ENCODE assay signal across 19 cellular contexts in the genomic region with DNA sequence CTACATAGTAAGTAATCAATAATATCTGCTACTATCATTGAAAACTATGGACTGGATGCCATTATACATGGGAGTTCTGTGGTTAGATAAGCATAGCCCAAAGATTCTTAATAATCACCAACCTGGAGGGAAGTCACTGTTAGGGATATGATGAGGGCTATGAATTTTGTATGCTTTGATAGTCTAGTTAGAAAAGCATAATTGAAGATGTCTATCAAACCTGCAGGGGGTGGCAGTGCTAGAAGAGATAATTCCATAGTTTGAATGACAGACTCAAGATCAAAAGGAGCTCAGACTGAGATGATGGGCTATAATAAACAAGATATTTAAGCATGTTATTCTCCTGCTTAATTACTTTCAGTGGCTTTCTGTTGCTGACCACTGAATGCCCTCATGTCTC. TPM values are rescaled to one million over a fixed set of nuclear protein-coding genes. Genes with fewer than 3 reads are reported as not detected.
DNase-seq lines count a peak whose midpoint lies in the region; ATAC-seq, FAIRE-seq and TF ChIP-seq lines count a peak whose summit lies in the region.
"Had no signal": no experiment of that assay in that cellular context is flagged by ENCODE, and none has a peak within 500 bp of the region (broad histone marks: within the 10 kb centered on the region; RNA-seq: fewer than 3 reads in every experiment).

No MANE protein-coding gene starts in this region.

- H3K9me3 ChIP-seq in OCI-LY7 (ENCODE audit: low read length) (no peaks in the 10 kb centered on the region), GM12878 (replicated peaks; ENCODE audit: control insufficient read depth, insufficient read depth, low read length) (no peaks in the 10 kb centered on the region), vagina (no peaks in the 10 kb centered on the region)
- H3K9me3 ChIP-seq: transverse colon had no signal

- CTCF ChIA-PET in OCI-LY7 (lab: Charles Lee; ENCODE audit: unreplicated experiment), result interaction anchor here (1.0 kb wide), 1 partner anchor 29 kb away, joined by 3 read pairs; no protein-coding TSS in a partner anchor
- CTCF ChIA-PET in GM12878 (lab: Yijun Ruan, JAX), result interaction anchor here (0.9 to 1.8 kb wide), 4 partner anchors 10 to 121 kb away, joined by 3 to 7 read pairs (median 4); partner anchors contain the start of genes COA6 and TARBP1

- RAD21 ChIA-PET in GM12878 (lab: Charles Lee; ENCODE audit: unreplicated experiment), result interaction anchor here (0.8 to 1.1 kb wide), 2 partner anchors 15 to 17 kb away, joined by 3 read pairs; partner anchors contain the start of gene COA6

- H3K4me1 Mint-ChIP-seq in stimulated activated naive CD8-positive, alpha-beta T cell treated with anti-CD3 and anti-CD28 coated beads, Interleukin-15, Interleukin-2, amounts not matched to agents 100 ng/mL and 50 ng/mL, for 24 hours (ENCODE audit: low read depth), result no peaks in the 10 kb centered on the region
- H3K4me1 Mint-ChIP-seq in stimulated activated naive CD8-positive, alpha-beta T cell treated with anti-CD3 and anti-CD28 coated beads, Interleukin-15, amount 100 ng/mL, for 72 hours, result peaks cover 25% of the 10 kb centered on the region
- H3K4me1 Mint-ChIP-seq: nephron progenitor cell had no signal

- peaks cover 13% of the 10 kb centered on the region; the same call in 1 of the 2 replicates for H3K79me2 ChIP-seq in OCI-LY7 (ENCODE audit: insufficient read depth, low read depth, low read length)
- peaks cover 2% of the 10 kb centered on the region for H3K79me2 ChIP-seq in GM12878 (ENCODE audit: control insufficient read depth, insufficient read depth, low read length)
- H3K79me2 ChIP-seq: hepatocyte had no signal

- TF ChIP-seq POLR2A in GM12878 (IDR thresholded peaks at IDR 0.05; ENCODE audit: low read depth, low read length) (no peak), vagina (IDR thresholded peaks at IDR 0.05) (no peak)

- no peak for TF ChIP-seq EP300 in GM12878 (IDR thresholded peaks at IDR 0.05; ENCODE audit: borderline replicate concordance in 1 of 2, control insufficient read depth in 1 of 2, low read depth in 2 of 2, low read length in 2 of 2)

- no peak overlapping the region for H3K9ac ChIP-seq in GM12878 (ENCODE audit: control insufficient read depth, insufficient read depth, low read length)

- in situ Hi-C loops in GM12878 (cut with MboI), result no loop called here

- no peaks in the 10 kb centered on the region; the same call in 1 of the 2 replicates for H3K9me2 ChIP-seq in OCI-LY7 (ENCODE audit: insufficient read depth, low read length)

- H3K4me1 ChIP-seq in OCI-LY7 (ENCODE audit: insufficient read depth, low read length, poor library complexity, severe bottlenecking), result peaks cover 22% of the 10 kb centered on the region
- no peaks in the 10 kb centered on the region; the same call in 1 of the 2 replicates for H3K4me1 ChIP-seq in GM12878 (ENCODE audit: control insufficient read depth, insufficient read depth, low read length)
- H3K4me1 ChIP-seq in vagina, result no peaks in the 10 kb centered on the region
- H3K4me1 ChIP-seq: transverse colon had no signal

- ATAC-seq in stimulated activated naive CD8-positive, alpha-beta T cell treated with anti-CD3 and anti-CD28 coated beads, Interleukin-15, Interleukin-2, amounts not matched to agents 100 U/mL and 50 U/mL, for 24 hours, result no peak
- ATAC-seq in GM12878, result no peak
- no peak for ATAC-seq in stimulated activated naive CD8-positive, alpha-beta T cell treated with anti-CD3 and anti-CD28 coated beads, Interleukin-15, amount 100 ng/mL, for 72 hours
- ATAC-seq in HG03432 (IDR thresholded peaks at IDR 0.05; ENCODE audit: unreplicated experiment), result no peak
- ATAC-seq: K562 had no signal

- H3K27me3 ChIP-seq in GM12878 (replicated peaks in 1 of 2; ENCODE audit: control insufficient read depth in 2 of 2, insufficient read depth in 2 of 2, low read length in 1 of 2), result no peaks in the 10 kb centered on the region
- no peaks in the 10 kb centered on the region for H3K27me3 ChIP-seq in vagina
- H3K27me3 ChIP-seq: hepatocyte had no signal

- TF ChIP-seq CTCF in OCI-LY7 (conservative IDR thresholded peaks at IDR 0.05; ENCODE audit: low read length) (0 out of 2 replicates have a peak, but pooled peaks have one; percentile 23), GM12878 (IDR thresholded peaks at IDR 0.05 in 2 of 3, conservative IDR thresholded peaks at IDR 0.05 in 1 of 3; ENCODE audit: control insufficient read depth in 2 of 3, extremely low read depth in 1 of 3, insufficient read depth in 1 of 3, low read depth in 3 of 3, low read length in 3 of 3) (no peak), vagina (IDR thresholded peaks at IDR 0.05) (no peak)

- H3K4me3 Mint-ChIP-seq in stimulated activated naive CD8-positive, alpha-beta T cell treated with anti-CD3 and anti-CD28 coated beads, Interleukin-15, Interleukin-2, amounts not matched to agents 100 ng/mL and 50 ng/mL, for 24 hours, result peak overlapping the region; percentile 87
- peak overlapping the region; percentile 55 to 85 for H3K4me3 Mint-ChIP-seq in stimulated activated naive CD8-positive, alpha-beta T cell treated with anti-CD3 and anti-CD28 coated beads, Interleukin-15, amount 100 ng/mL, for 72 hours
- H3K4me3 Mint-ChIP-seq: nephron progenitor cell had no signal

- H4K20me1 ChIP-seq in OCI-LY7 (ENCODE audit: insufficient read depth, low read length) (no peaks in the 10 kb centered on the region), GM12878 (ENCODE audit: control insufficient read depth, insufficient read depth) (no peaks in the 10 kb centered on the region)

- H3K27me3 Mint-ChIP-seq in stimulated activated naive CD8-positive, alpha-beta T cell treated with anti-CD3 and anti-CD28 coated beads, Interleukin-15, Interleukin-2, amounts not matched to agents 100 ng/mL and 50 ng/mL, for 24 hours, result no peaks in the 10 kb centered on the region
- H3K27me3 Mint-ChIP-seq in stimulated activated naive CD8-positive, alpha-beta T cell treated with anti-CD3 and anti-CD28 coated beads, Interleukin-15, amount 100 ng/mL, for 72 hours, result peaks cover 9% of the 10 kb centered on the region

- no peaks in the 10 kb centered on the region for H3K9me3 Mint-ChIP-seq in stimulated activated naive CD8-positive, alpha-beta T cell treated with anti-CD3 and anti-CD28 coated beads, Interleukin-15, Interleukin-2, amounts not matched to agents 100 ng/mL and 50 ng/mL, for 24 hours
- H3K9me3 Mint-ChIP-seq in stimulated activated naive CD8-positive, alpha-beta T cell treated with anti-CD3 and anti-CD28 coated beads, Interleukin-15, amount 100 ng/mL, for 72 hours, result no peaks in the 10 kb centered on the region
- H3K9me3 Mint-ChIP-seq: nephron progenitor cell had no signal

- TF ChIP-seq RAD21 in GM12878 (IDR thresholded peaks at IDR 0.05; ENCODE audit: insufficient read depth, low read depth, low read length), result no peak

- peak overlapping the region; percentile 73 for H3K4me2 ChIP-seq in OCI-LY7 (ENCODE audit: low read length)
- H3K4me2 ChIP-seq in GM12878 (ENCODE audit: control insufficient read depth, insufficient read depth), result peak overlapping the region; percentile 79
- H3K4me2 ChIP-seq: hepatocyte had no signal

- H3K27ac Mint-ChIP-seq in stimulated activated naive CD8-positive, alpha-beta T cell treated with anti-CD3 and anti-CD28 coated beads, Interleukin-15, Interleukin-2, amounts not matched to agents 100 ng/mL and 50 ng/mL, for 24 hours, result no peak overlapping the region
- peak overlapping the region in 1 of 2 donors; percentile 88 for H3K27ac Mint-ChIP-seq in stimulated activated naive CD8-positive, alpha-beta T cell treated with anti-CD3 and anti-CD28 coated beads, Interleukin-15, amount 100 ng/mL, for 72 hours
- H3K27ac Mint-ChIP-seq: nephron progenitor cell had no signal

- no peak for FAIRE-seq in GM12878 (lab: Jason Lieb, UNC)
- FAIRE-seq: H1, K562, kidney had no signal

- POLR2A ChIA-PET in OCI-LY7 (lab: Charles Lee), result interaction anchor here (0.5 to 2.7 kb wide), 8 partner anchors 12 to 862 kb away, joined by 3 to 35 read pairs (median 3); partner anchors contain the start of gene COA6
- POLR2A ChIA-PET in GM12878 (lab: Charles Lee), result interaction anchor here (3.3 kb wide), 1 partner anchor 16 kb away, joined by 16 read pairs; the partner anchor contains the start of gene COA6

- H3K4me3 ChIP-seq in OCI-LY7 (ENCODE audit: low read depth, low read length, poor library complexity, severe bottlenecking), result peak overlapping the region; percentile 74
- peak overlapping the region; percentile 51 for H3K4me3 ChIP-seq in GM12878
- no peak overlapping the region for H3K4me3 ChIP-seq in vagina
- H3K4me3 ChIP-seq: hepatocyte, K562 had no signal

- SMC1A ChIA-PET in GM12878 (lab: Charles Lee; ENCODE audit: uncharacterized antibody, unreplicated experiment), result interaction anchor here (0.8 to 3.3 kb wide), 5 partner anchors 10 to 168 kb away, joined by 3 to 30 read pairs (median 4); partner anchors contain the start of gene COA6

- BruUV-seq in OCI-LY7 (replicated peaks; lab: Mats Ljungman, UMichigan) (no TSS peak), GM12878 (replicated peaks; lab: Mats Ljungman, UMichigan) (no TSS peak)

- no peak for DNase-seq in stimulated activated naive CD8-positive, alpha-beta T cell treated with anti-CD3 and anti-CD28 coated beads, Interleukin-15, Interleukin-2, amounts not matched to agents 100 U/mL and 50 U/mL, for 24 hours
- DNase-seq in OCI-LY7 (ENCODE audit: low spot score), result no peak
- DNase-seq in GM12878 (ENCODE audit: low read depth, low spot score), result no peak
- DNase-seq in stimulated activated naive CD8-positive, alpha-beta T cell treated with anti-CD3 and anti-CD28 coated beads, Interleukin-15, amount 100 ng/mL, for 72 hours, result no peak
- DNase-seq in dermis blood vessel endothelial cell, result no peak
- no peak for DNase-seq in vagina (ENCODE audit: extremely low spot score in 2 of 2)
- DNase-seq: activated CD4-positive, CD25-positive, alpha-beta regulatory T cell treated with anti-CD3 and anti-CD28 coated beads, Interleukin-2, amount 50 U/mL, for 72 hours; anterior cingulate cortex; cerebellar nuclear complex; kidney; NCI-H1092 treated with DMSO at 0.1 percent for 48 hours; nephron progenitor cell; transverse colon had no signal

- H3K27ac ChIP-seq in OCI-LY7 (ENCODE audit: low read depth, low read length, poor library complexity, severe bottlenecking) (no peak overlapping the region), GM12878 (ENCODE audit: control insufficient read depth, insufficient read depth) (no peak overlapping the region; the same call in 1 of the 2 replicates), vagina (no peak overlapping the region)
- H3K27ac ChIP-seq: hepatocyte, RWPE1 had no signal

- H2AFZ ChIP-seq in OCI-LY7 (ENCODE audit: low read length) (no peak overlapping the region), GM12878 (ENCODE audit: control insufficient read depth, low read depth, low read length) (no peak overlapping the region)
- H2AFZ ChIP-seq: hepatocyte had no signal

- H3K36me3 ChIP-seq in OCI-LY7 (ENCODE audit: insufficient read depth, low read length), result no peaks in the 10 kb centered on the region
- H3K36me3 ChIP-seq in GM12878 (ENCODE audit: control insufficient read depth in 2 of 2, insufficient read depth in 2 of 2, low read length in 1 of 2), result no peaks in the 10 kb centered on the region
- H3K36me3 ChIP-seq in vagina, result no peaks in the 10 kb centered on the region
- H3K36me3 ChIP-seq: transverse colon had no signal

- H3K36me3 Mint-ChIP-seq in stimulated activated naive CD8-positive, alpha-beta T cell treated with anti-CD3 and anti-CD28 coated beads, Interleukin-15, Interleukin-2, amounts not matched to agents 100 ng/mL and 50 ng/mL, for 24 hours (ENCODE audit: low read depth), result no peaks in the 10 kb centered on the region

- intact Hi-C loops in OCI-LY7 (cut with micrococcal nuclease; ENCODE audit: unreplicated experiment) (loop anchor here (1.0 kb wide), 1 partner anchor 15 kb away; the partner anchor contains the start of gene COA6), GM12878 (cut with micrococcal nuclease; ENCODE audit: unreplicated experiment) (loop anchor here (1.0 kb wide), 1 partner anchor 15 kb away; the partner anchor contains the start of gene COA6), vagina (cut with DNase I) (no loop called here)

RNA-seq across cellular contexts. Expression of gene COA6, which starts 15.4 kb away (rescaled TPM):
- 40.1 and 45.5 TPM in 2 replicates for total RNA-seq in OCI-LY7 (2014; rRNA removed; shearing (Covaris generic))
- 30.7 and 35.2 TPM in 2 replicates for total RNA-seq in OCI-LY7 (2022)
- 10.9 and 11.8 TPM in 2 replicates for total RNA-seq in GM12878 (2013; cell fraction: nucleolus; rRNA removed)
- total RNA-seq in GM12878 (2014; rRNA removed), result 53.7 and 56.0 TPM in 2 replicates
- 66.8 and 71.2 TPM in 2 replicates for total RNA-seq in GM12878 (2014; rRNA removed; fragmentation: Illumina TruSeq; extraction: Trizol)
- 53.3 and 57.4 TPM in 2 replicates for total RNA-seq in GM12878 (2021)
- 42.5 TPM for polyA plus RNA-seq in GM12878 (2011; ENCODE audit: low read depth)
- polyA plus RNA-seq in GM12878 (2011; rRNA removed), result 54.1 and 98.8 TPM in 2 replicates
- 33.1 and 42.0 TPM in 2 replicates for polyA plus RNA-seq in GM12878 (2011; cell fraction: cytosol; rRNA removed)
- 19.5 and 22.6 TPM in 2 replicates for polyA plus RNA-seq in GM12878 (2011; cell fraction: nucleus; rRNA removed)
- polyA plus RNA-seq in GM12878 (2012), result 61.8 and 73.7 TPM in 2 replicates
- polyA plus RNA-seq in GM12878 (2014; fragmentation: Illumina TruSeq; extraction: Trizol), result 47.7 and 49.9 TPM in 2 replicates
- 100 to 1,000 TPM; 117 to 145 TPM for polyA plus RNA-seq in GM12878 (2014; fragmentation: Nextera tagmentation; extraction: Ambion mirVana)
- polyA plus RNA-seq in GM12878 (2014; rRNA removed), result 71.7 and 79.7 TPM in 2 replicates
- 100 to 1,000 TPM; 173 to 178 TPM for polyA plus RNA-seq in GM12878 (2016; fragmentation: Nextera tagmentation; extraction: Ambion mirVana)
- 6.0 and 8.9 TPM in 2 replicates for polyA minus RNA-seq in GM12878 (2011; rRNA and poly(A)+ RNA removed)
- polyA minus RNA-seq in GM12878 (2011; cell fraction: cytosol; rRNA and poly(A)+ RNA removed), result 9.0 and 9.4 TPM in 2 replicates
- 11.4 and 15.4 TPM in 2 replicates for polyA minus RNA-seq in GM12878 (2011; cell fraction: nucleus; rRNA and poly(A)+ RNA removed)
- total RNA-seq in dermis blood vessel endothelial cell, result 13.7 and 20.3 TPM in 2 replicates
- total RNA-seq in vagina, result 15.7 TPM

Comparison
In these comparisons a context has a peak if more than half of its experiments do, and no peak if none do; other contexts are left out.
1. H3K4me3 ChIP-seq: peak in OCI-LY7 (single experiment) and GM12878 (single experiment); none in vagina (0 of 2).